Comparison of ENCODE assay signal across 8 cellular contexts in genomic region chr2:120436885-120437603, GRCh38.
DNase-seq lines count a peak whose midpoint lies in the region; ATAC-seq, FAIRE-seq and TF ChIP-seq lines count a peak whose summit lies in the region.

No MANE protein-coding gene starts in this region.

- H3K9me3 ChIP-seq in Caco-2 (no peaks in the 10 kb centered on the region), NT2/D1 (ENCODE audit: insufficient read depth, low read length) (no peaks in the 10 kb centered on the region), H1 (ENCODE audit: insufficient read depth in 2 of 2, low read depth in 1 of 2, low read length in 1 of 2) (no peaks in the 10 kb centered on the region), gastrocnemius medialis (no peaks in the 10 kb centered on the region)

- H2AK5ac ChIP-seq in H1 (ENCODE audit: low read depth, low read length) = no peak overlapping the region

- peaks cover 0 to 1% of the 10 kb centered on the region in 2 experiments for H4K20me1 ChIP-seq in H1 (replicated peaks in 1 of 2; ENCODE audit: control insufficient read depth in 1 of 2, insufficient read depth in 2 of 2, low read length in 2 of 2)

- H3K27me3 ChIP-seq in Caco-2 (replicated peaks; ENCODE audit: control insufficient read depth, insufficient read depth, low read length) = no peaks in the 10 kb centered on the region
- H3K27me3 ChIP-seq in NT2/D1 (ENCODE audit: insufficient read depth, insufficient read length) = peaks cover 83% of the 10 kb centered on the region
- H3K27me3 ChIP-seq in H1 (replicated peaks in 1 of 4; ENCODE audit: control insufficient read depth in 3 of 4, extremely low read depth in 1 of 4, insufficient read depth in 3 of 4, low read length in 3 of 4) = peaks cover 4 to 64% (median 51%) of the 10 kb centered on the region in 4 experiments
- peaks cover 9 to 22% (median 12%) of the 10 kb centered on the region in 3 donors for H3K27me3 ChIP-seq in gastrocnemius medialis

- H2BK20ac ChIP-seq in H1 (ENCODE audit: low read length) = no peak overlapping the region

- H3K36me3 ChIP-seq in Caco-2 (ENCODE audit: control insufficient read depth, insufficient read depth, low read length) (no peaks in the 10 kb centered on the region), NT2/D1 (ENCODE audit: insufficient read depth, insufficient read length, low read length) (no peaks in the 10 kb centered on the region), H1 (ENCODE audit: control insufficient read depth in 2 of 4, insufficient read depth in 4 of 4, low read length in 3 of 4) (no peaks in the 10 kb centered on the region), gastrocnemius medialis (no peaks in the 10 kb centered on the region)

- intact Hi-C loops in Caco-2 (cut with micrococcal nuclease; ENCODE audit: unreplicated experiment) (loop anchor here (1.0 to 2.0 kb wide), 6 partner anchors 29 to 238 kb away; no protein-coding TSS in a partner anchor), gastrocnemius medialis (cut with DNase I; ENCODE audit: low total_unique reads) (loop anchor here (10.0 kb wide), 1 partner anchor 212 kb away; the partner anchor contains the start of gene TMEM185B)

- H3K4me2 ChIP-seq in H1 (ENCODE audit: insufficient read depth in 1 of 2, low read depth in 2 of 2, low read length in 2 of 2) = no peak overlapping the region

- BruUV-seq in Caco-2 (replicated peaks; lab: Mats Ljungman, UMichigan) = no TSS peak

- no peak overlapping the region for H3K23ac ChIP-seq in H1 (ENCODE audit: insufficient read length)

- no peak overlapping the region; the same call in 1 of the 2 replicates for H2BK12ac ChIP-seq in H1 (ENCODE audit: low read depth, low read length)

- H3K27me3 Mint-ChIP-seq in Caco-2 (ENCODE audit: insufficient read depth, unreplicated experiment) = no peaks in the 10 kb centered on the region

- peaks cover 33% of the 10 kb centered on the region for H3K4me1 Mint-ChIP-seq in Caco-2 (ENCODE audit: low read depth, unreplicated experiment)

- H3K36me3 Mint-ChIP-seq in Caco-2 (ENCODE audit: insufficient read depth, unreplicated experiment) = no peaks in the 10 kb centered on the region

- peak overlapping the region; percentile 33 for H3K27ac Mint-ChIP-seq in Caco-2 (ENCODE audit: unreplicated experiment)

- H3K4me3 ChIP-seq in Caco-2 (ENCODE audit: low read depth, low read length) (no peak overlapping the region), NT2/D1 (ENCODE audit: insufficient read length, low read depth) (no peak overlapping the region), H1 (ENCODE audit: extremely low read depth in 1 of 4, insufficient read depth in 2 of 4, low read depth in 3 of 4, low read length in 4 of 4) (no peak overlapping the region), gastrocnemius medialis (no peak overlapping the region)

- H3K56ac ChIP-seq in H1 (replicated peaks; ENCODE audit: insufficient read length, low read depth, low read length) = no peak overlapping the region

- H3K4ac ChIP-seq in H1 (replicated peaks; ENCODE audit: insufficient read length, low read depth, low read length) = no peak overlapping the region

- in situ Hi-C loops in gastrocnemius medialis (cut with MboI; ENCODE audit: low sequenced_read_pairs in 4 of 4) = loop anchor here in 1 of 4 donors (25.0 kb wide), 1 partner anchor 100 kb away; the partner anchor contains the start of gene INHBB

- no peak overlapping the region for H4K5ac ChIP-seq in H1 (ENCODE audit: insufficient read length, low read depth, low read length)

- H3K14ac ChIP-seq in H1 (ENCODE audit: insufficient read length) = no peak overlapping the region

- DNase-seq in Caco-2 (peak; percentile 88 to 89), NT2/D1 (ENCODE audit: low read depth, low spot score) (peak; percentile 75), H1 (ENCODE audit: low read depth in 1 of 2, low spot score in 2 of 2) (peak; percentile 53 to 88), gastrocnemius medialis (peak in 1 of 2 donors; percentile 35)

- peak; percentile 87 for FAIRE-seq in H1 (lab: Jason Lieb, UNC)

- peak; percentile 82 to 89 for TF ChIP-seq CTCF in Caco-2 (IDR thresholded peaks at IDR 0.05; ENCODE audit: insufficient read depth in 1 of 2, low read depth in 1 of 2, low read length in 1 of 2, severe bottlenecking in 1 of 2, unreplicated experiment in 1 of 2)
- peak in 2 of 3 experiments; percentile 94 to 95; a peak in 3 of 4 replicates for TF ChIP-seq CTCF in H1 (IDR thresholded peaks at IDR 0.05; ENCODE audit: control extremely low read depth in 1 of 3, insufficient read depth in 1 of 3, low read depth in 1 of 3, low read length in 3 of 3)
- TF ChIP-seq CTCF in gastrocnemius medialis (IDR thresholded peaks at IDR 0.05 in 4 of 5, conservative IDR thresholded peaks at IDR 0.05 in 1 of 5) = peak in 4 of 5 experiments; percentile 18 to 49 (median 30)

- no peak for TF ChIP-seq EP300 in H1 (IDR thresholded peaks at IDR 0.05; ENCODE audit: borderline replicate concordance in 1 of 2, low read depth in 2 of 2, low read length in 2 of 2)

- H2BK5ac ChIP-seq in H1 (ENCODE audit: low read depth, low read length) = no peak overlapping the region

- CTCF ChIA-PET in Caco-2 (lab: Charles Lee) (interaction anchor here (0.5 to 1.7 kb wide), 9 partner anchors 29 to 244 kb away, joined by 3 to 21 read pairs (median 4); partner anchors contain the start of gene INHBB), H1 (lab: Charles Lee; ENCODE audit: partially characterized antibody) (interaction anchor here (0.6 to 8.1 kb wide), 40 partner anchors 9 to 301 kb away, joined by 3 to 118 read pairs (median 5); partner anchors contain the start of gene INHBB)

- TF ChIP-seq POLR2A in H1 (IDR thresholded peaks at IDR 0.05; ENCODE audit: control extremely low read depth in 1 of 2, low read depth in 2 of 2, low read length in 2 of 2) (no peak), gastrocnemius medialis (IDR thresholded peaks at IDR 0.05) (no peak)

- no peak overlapping the region for H3K9ac ChIP-seq in NT2/D1 (ENCODE audit: insufficient read length, low read depth)
- no peak overlapping the region for H3K9ac ChIP-seq in H1 (replicated peaks in 1 of 4; ENCODE audit: extremely low read depth in 1 of 4, low read depth in 3 of 4, low read length in 3 of 4)

- no peak overlapping the region; the same call in 1 of the 2 replicates for H4K8ac ChIP-seq in H1 (ENCODE audit: extremely low read depth, insufficient read depth, low read length)

- H3K27ac ChIP-seq in H1 (ENCODE audit: low read depth, low read length) (no peak overlapping the region), gastrocnemius medialis (peak overlapping the region in 2 of 4 donors; percentile 10 to 22)

- WGBS in H1 (ENCODE audit: extremely low coverage in 1 of 2, insufficient coverage in 1 of 2, insufficient read length in 1 of 2, insufficient replicate concordance in 2 of 2, low coverage in 1 of 2, low lambda C conversion rate in 2 of 2, missing lambda C conversion rate in 1 of 2), 2 experiments = 48% methylated on average over 6 of the region's 7 CpGs; no CpG with 5 or more reads in 1 of the 2 experiments

- H3K18ac ChIP-seq in H1 (ENCODE audit: extremely low read depth, low read length) = no peak overlapping the region

- no peak overlapping the region for H3K4me3 Mint-ChIP-seq in Caco-2 (ENCODE audit: unreplicated experiment)

- peak overlapping the region; percentile 31 for H2BK120ac ChIP-seq in H1 (replicated peaks; ENCODE audit: low read depth, low read length)

- peaks cover 16% of the 10 kb centered on the region for H3K4me1 ChIP-seq in Caco-2
- peaks cover 6% of the 10 kb centered on the region for H3K4me1 ChIP-seq in NT2/D1 (ENCODE audit: insufficient read depth, insufficient read length)
- peaks cover 0 to 30% (median 16%) of the 10 kb centered on the region in 4 experiments; a peak in 6 of 7 replicates for H3K4me1 ChIP-seq in H1 (replicated peaks in 1 of 4; ENCODE audit: control insufficient read depth in 3 of 4, insufficient read depth in 4 of 4, low read length in 3 of 4)
- H3K4me1 ChIP-seq in gastrocnemius medialis = peaks cover 3 to 4% of the 10 kb centered on the region in 2 donors

- H3K79me2 ChIP-seq in H1 (ENCODE audit: control insufficient read depth in 1 of 2, insufficient read depth in 2 of 2, low read length in 2 of 2) = no peaks in the 10 kb centered on the region

- H3K9me3 Mint-ChIP-seq in Caco-2 (ENCODE audit: unreplicated experiment) = no peaks in the 10 kb centered on the region

- peak; percentile 66 for ATAC-seq in GM19351 (IDR thresholded peaks at IDR 0.05; ENCODE audit: unreplicated experiment)
- ATAC-seq in gastrocnemius medialis = peak in 1 of 2 donors; percentile 53
- no peak for ATAC-seq in GM21786 (IDR thresholded peaks at IDR 0.05; ENCODE audit: unreplicated experiment)
- ATAC-seq in GM19324 (IDR thresholded peaks at IDR 0.05; ENCODE audit: low FRiP score, unreplicated experiment) = no peak
- ATAC-seq in GM19035 (IDR thresholded peaks at IDR 0.05; ENCODE audit: unreplicated experiment) = no peak

- H2BK15ac ChIP-seq in H1 (ENCODE audit: low read length) = no peak overlapping the region

- POLR2A ChIA-PET in Caco-2 (lab: Charles Lee) (interaction anchor here (1.3 kb wide), 1 partner anchor 38 kb away, joined by 3 read pairs; no protein-coding TSS in a partner anchor), H1 (lab: Charles Lee; ENCODE audit: partially characterized antibody) (no interaction called here)

- no peak overlapping the region for H2AFZ ChIP-seq in H1 (ENCODE audit: low read length)

- H3K23me2 ChIP-seq in H1 (ENCODE audit: low read depth, low read length) = no peaks in the 10 kb centered on the region

- TF ChIP-seq RAD21 in H1 (IDR thresholded peaks at IDR 0.05 in 1 of 2, conservative IDR thresholded peaks at IDR 0.05 in 1 of 2; ENCODE audit: low read depth in 2 of 2, low read length in 2 of 2) = peak; percentile 80 to 82

- peak overlapping the region; percentile 18 for H4K91ac ChIP-seq in H1 (replicated peaks; ENCODE audit: insufficient read length, low read length)

- H3K79me1 ChIP-seq in H1 (ENCODE audit: low read depth, low read length) = no peaks in the 10 kb centered on the region

TF ChIP-seq in H1, 55 proteins besides CTCF, POLR2A, EP300 and RAD21:
- TF ChIP-seq KDM1A (IDR thresholded peaks at IDR 0.05; ENCODE audit: borderline replicate concordance, low read length) = 0 out of 2 replicates have a peak, but pooled peaks have one; percentile 13
- TF ChIP-seq TBP (IDR thresholded peaks at IDR 0.05; ENCODE audit: low read depth, low read length) = 0 out of 2 replicates have a peak, but pooled peaks have one; percentile 14
- peak; percentile 23; the same call in 1 of the 2 replicates for TF ChIP-seq JUND (IDR thresholded peaks at IDR 0.05; ENCODE audit: low read length)
- TF ChIP-seq CBX8 (IDR thresholded peaks at IDR 0.05; ENCODE audit: borderline replicate concordance, low read depth, low read length) = no peak
- TF ChIP-seq RFX5 (IDR thresholded peaks at IDR 0.05; ENCODE audit: borderline replicate concordance, low read depth, low read length) = no peak
- TF ChIP-seq, protein P1, sequence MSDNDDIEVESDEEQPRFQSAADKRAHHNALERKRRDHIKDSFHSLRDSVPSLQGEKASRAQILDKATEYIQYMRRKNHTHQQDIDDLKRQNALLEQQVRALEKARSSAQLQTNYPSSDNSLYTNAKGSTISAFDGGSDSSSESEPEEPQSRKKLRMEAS (IDR thresholded peaks at IDR 0.05) = peak; percentile 30; the same call in 1 of the 2 replicates
TF ChIP-seq in H1: peak in this region for 4.

Comparison
In these comparisons a context has a peak if more than half of its experiments do, and no peak if none do; other contexts are left out.
1. CTCF ChIP-seq: peak in every context shown above with its lines; median percentile 94 in H1; 86 in Caco-2; 30 in gastrocnemius medialis.